In genomic region chr14:77761205-77761931, GRCh38 we compare ENCODE assay signal across 8 cellular contexts. TPM values are rescaled to one million over a fixed set of nuclear protein-coding genes. Genes with fewer than 3 reads are reported as not detected.
A peak's percentile ranks its signal among the peaks of the same experiment; 100 is the strongest.
DNase-seq lines count a peak whose midpoint lies in the region; ATAC-seq lines count a peak whose summit lies in the region.

No MANE protein-coding gene starts in this region.

- peak; percentile 20 for ATAC-seq in GM21360 (IDR thresholded peaks at IDR 0.05; ENCODE audit: unreplicated experiment)

- peaks cover 23% of the 10 kb centered on the region for H3K36me3 Mint-ChIP-seq in stimulated activated naive CD8-positive, alpha-beta T cell treated with anti-CD3 and anti-CD28 coated beads, Interleukin-15, Interleukin-2, amounts not matched to agents 100 ng/mL and 50 ng/mL, for 24 hours (ENCODE audit: low read depth)

- DNase-seq in DMS79 treated with DMSO at 0.1 percent for 48 hours (lab: John Stamatoyannopoulos, UW) (peak; percentile 60), HT-29 (ENCODE audit: low spot score) (peak; percentile 24), SHP77 treated with DMSO at 0.1 percent for 48 hours (lab: John Stamatoyannopoulos, UW) (peak; percentile 94), dedifferentiated amniotic fluid mesenchymal stem cell (ENCODE audit: extremely low spot score) (peak; percentile 98), left kidney (ENCODE audit: low read depth, low spot score) (peak; percentile 49), occipital lobe (lab: John Stamatoyannopoulos, UW) (no peak)

- peak overlapping the region; percentile 97 for H3K4me3 Mint-ChIP-seq in stimulated activated naive CD8-positive, alpha-beta T cell treated with anti-CD3 and anti-CD28 coated beads, Interleukin-15, Interleukin-2, amounts not matched to agents 100 ng/mL and 50 ng/mL, for 24 hours

- no peaks in the 10 kb centered on the region for H3K27me3 Mint-ChIP-seq in stimulated activated naive CD8-positive, alpha-beta T cell treated with anti-CD3 and anti-CD28 coated beads, Interleukin-15, Interleukin-2, amounts not matched to agents 100 ng/mL and 50 ng/mL, for 24 hours

- peak overlapping the region; percentile 96 for H3K27ac Mint-ChIP-seq in stimulated activated naive CD8-positive, alpha-beta T cell treated with anti-CD3 and anti-CD28 coated beads, Interleukin-15, Interleukin-2, amounts not matched to agents 100 ng/mL and 50 ng/mL, for 24 hours

- H3K4me1 Mint-ChIP-seq in stimulated activated naive CD8-positive, alpha-beta T cell treated with anti-CD3 and anti-CD28 coated beads, Interleukin-15, Interleukin-2, amounts not matched to agents 100 ng/mL and 50 ng/mL, for 24 hours (ENCODE audit: low read depth) = peaks cover 41% of the 10 kb centered on the region

- no peaks in the 10 kb centered on the region for H3K9me3 Mint-ChIP-seq in stimulated activated naive CD8-positive, alpha-beta T cell treated with anti-CD3 and anti-CD28 coated beads, Interleukin-15, Interleukin-2, amounts not matched to agents 100 ng/mL and 50 ng/mL, for 24 hours

RNA-seq across cellular contexts. Expression of gene SNW1, which starts 0.4 kb away (rescaled TPM):
- 22.5 and 24.7 TPM in 2 replicates for total RNA-seq in HT-29 (2014; rRNA removed; shearing (Covaris generic))
- total RNA-seq in occipital lobe = 57.9 TPM

RNA-seq across cellular contexts. Expression of gene ADCK1, which starts 38.5 kb away (rescaled TPM):
- 3.7 and 4.3 TPM in 2 replicates for total RNA-seq in HT-29 (2014; rRNA removed; shearing (Covaris generic))
- 9.4 TPM for total RNA-seq in occipital lobe

RNA-seq across cellular contexts. Expression of gene SLIRP, which starts 53.5 kb away (rescaled TPM):
- 264 and 331 TPM in 2 replicates for total RNA-seq in HT-29 (2014; rRNA removed; shearing (Covaris generic))
- total RNA-seq in occipital lobe = 59.6 TPM

RNA-seq across cellular contexts. Expression of gene ALKBH1, which starts 53.5 kb away (rescaled TPM):
- 4.2 and 4.6 TPM in 2 replicates for total RNA-seq in HT-29 (2014; rRNA removed; shearing (Covaris generic))
- 12.2 TPM for total RNA-seq in occipital lobe
